ENCODE assay signal across 30 cellular contexts in the genomic region with DNA sequence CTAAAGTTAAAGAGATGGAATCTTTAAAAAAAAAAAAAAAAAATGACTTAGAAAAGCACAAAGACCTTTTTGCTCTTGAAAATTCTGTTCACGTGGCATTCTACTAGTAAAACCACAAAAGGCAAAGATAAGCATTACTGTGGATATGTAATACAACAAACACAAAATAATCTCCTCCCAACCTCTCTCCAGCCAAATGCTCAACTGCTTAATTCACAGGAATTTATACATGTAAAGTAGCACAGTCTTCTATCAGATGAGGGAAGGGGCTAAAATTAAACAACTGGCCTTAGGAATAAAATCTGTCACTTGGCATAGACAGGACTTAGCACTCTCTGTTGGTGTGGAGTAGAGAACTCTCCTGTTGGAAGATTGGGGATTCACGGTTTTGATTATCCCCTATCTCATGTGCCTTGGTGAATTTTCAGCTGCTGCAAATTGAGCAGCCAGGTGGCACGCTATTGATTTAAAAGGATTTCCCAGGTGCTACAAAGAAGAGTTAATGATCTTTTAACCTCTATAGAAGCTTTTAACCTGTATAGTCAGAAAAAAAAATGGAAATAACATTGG. TPM values are rescaled to one million over a fixed set of nuclear protein-coding genes. Genes with fewer than 3 reads are reported as not detected.
A peak's percentile ranks its signal among the peaks of the same experiment; 100 is the strongest.
DNase-seq lines count a peak whose midpoint lies in the region; FAIRE-seq and TF ChIP-seq lines count a peak whose summit lies in the region.
"Had no signal": no experiment of that assay in that cellular context is flagged by ENCODE, and none has a peak within 500 bp of the region (broad histone marks: within the 10 kb centered on the region; RNA-seq: fewer than 3 reads in every experiment).

No MANE protein-coding gene starts in this region.

- H3K36me3 ChIP-seq in astrocyte (ENCODE audit: insufficient read depth, low read length) = peaks cover 95% of the 10 kb centered on the region

- FAIRE-seq in astrocyte (lab: Jason Lieb, UNC) = no peak
- FAIRE-seq: HTR-8/SVneo, kidney, small intestine had no signal

- TF ChIP-seq CTCF in AG10803 (conservative IDR thresholded peaks at IDR 0.05; ENCODE audit: low read length) (no peak), HFFc6 (IDR thresholded peaks at IDR 0.05) (no peak), astrocyte (IDR thresholded peaks at IDR 0.05; ENCODE audit: insufficient read depth, low read depth, low read length) (no peak), fibroblast of pulmonary artery (IDR thresholded peaks at IDR 0.05; ENCODE audit: low read length, missing control alignments) (no peak), GM10248 (IDR thresholded peaks at IDR 0.05; ENCODE audit: control extremely low read depth, extremely low read depth, low read depth, missing control alignments) (no peak)

- no peak overlapping the region for H2AFZ ChIP-seq in astrocyte (ENCODE audit: low read depth, low read length)

- H3K4me1 ChIP-seq in astrocyte (ENCODE audit: insufficient read depth, low read length) = peaks cover 12% of the 10 kb centered on the region
- H3K4me1 ChIP-seq: BLaER1 had no signal

- no peaks in the 10 kb centered on the region; the same call in 1 of the 2 replicates for H3K9me3 Mint-ChIP-seq in HFFc6
- H3K9me3 Mint-ChIP-seq in astrocyte (ENCODE audit: unreplicated experiment) = no peaks in the 10 kb centered on the region
- no peaks in the 10 kb centered on the region for H3K9me3 Mint-ChIP-seq in activated naive CD4-positive, alpha-beta T cell treated with anti-CD3 and anti-CD28 coated beads, Interleukin-2, amount 10 ng/mL, durations not matched to agents 7 days and 5 days
- H3K9me3 Mint-ChIP-seq: activated naive CD4-positive, alpha-beta T cell treated with anti-CD3 and anti-CD28 coated beads for 36 hours; mesothelial cell of epicardium; type B pancreatic cell had no signal

- no peaks in the 10 kb centered on the region for H3K27me3 ChIP-seq in astrocyte (ENCODE audit: insufficient read depth, low read length)
- H3K27me3 ChIP-seq: BLaER1, esophagus muscularis mucosa had no signal

- H3K79me2 ChIP-seq in astrocyte (ENCODE audit: insufficient read depth, low read length) = peaks cover 3% of the 10 kb centered on the region

- peak overlapping the region; percentile 17 for H3K4me2 ChIP-seq in astrocyte (ENCODE audit: low read length)
- H3K4me2 ChIP-seq: BLaER1, KMS-11 had no signal

- H3K4me3 Mint-ChIP-seq in HFFc6 (peak overlapping the region; percentile 16; the same call in 1 of the 2 replicates), astrocyte (ENCODE audit: unreplicated experiment) (peak overlapping the region; percentile 4)
- no peak overlapping the region for H3K4me3 Mint-ChIP-seq in activated naive CD4-positive, alpha-beta T cell treated with anti-CD3 and anti-CD28 coated beads, Interleukin-2, amount 10 ng/mL, durations not matched to agents 7 days and 5 days
- H3K4me3 Mint-ChIP-seq: activated naive CD4-positive, alpha-beta T cell treated with anti-CD3 and anti-CD28 coated beads for 36 hours; dendritic cell treated with granulocyte-macrophage colony-stimulating factor and Interleukin-4, amounts not matched to agents 40 ng/mL and 50 ng/mL, for 4 days; mesothelial cell of epicardium; naive thymus-derived CD4-positive, alpha-beta T cell; type B pancreatic cell had no signal

- H4K20me1 ChIP-seq in astrocyte (ENCODE audit: insufficient read depth, low read length) = peaks cover 97% of the 10 kb centered on the region
- H4K20me1 ChIP-seq: BLaER1 had no signal

- peak overlapping the region; percentile 42 for H3K27ac ChIP-seq in astrocyte (ENCODE audit: low read depth, low read length)
- H3K27ac ChIP-seq: BLaER1, KMS-11, RWPE1 had no signal

- H3K9me3 ChIP-seq in astrocyte (ENCODE audit: insufficient read depth, low read depth, low read length) = no peaks in the 10 kb centered on the region
- H3K9me3 ChIP-seq: esophagus muscularis mucosa had no signal

- peaks cover 42% of the 10 kb centered on the region for H3K27me3 Mint-ChIP-seq in HFFc6 (ENCODE audit: insufficient read depth)
- no peaks in the 10 kb centered on the region for H3K27me3 Mint-ChIP-seq in astrocyte (ENCODE audit: low read depth, unreplicated experiment)
- H3K27me3 Mint-ChIP-seq in activated naive CD4-positive, alpha-beta T cell treated with anti-CD3 and anti-CD28 coated beads, Interleukin-2, amount 10 ng/mL, durations not matched to agents 7 days and 5 days = no peaks in the 10 kb centered on the region
- H3K27me3 Mint-ChIP-seq: dendritic cell treated with granulocyte-macrophage colony-stimulating factor and Interleukin-4, amounts not matched to agents 40 ng/mL and 50 ng/mL, for 4 days; naive thymus-derived CD4-positive, alpha-beta T cell; type B pancreatic cell had no signal

- H3K36me3 Mint-ChIP-seq in HFFc6 (ENCODE audit: low read depth) (peaks cover 76% of the 10 kb centered on the region), astrocyte (ENCODE audit: low read depth, unreplicated experiment) (peaks cover 44% of the 10 kb centered on the region)
- H3K36me3 Mint-ChIP-seq in activated naive CD4-positive, alpha-beta T cell treated with anti-CD3 and anti-CD28 coated beads, Interleukin-2, amount 10 ng/mL, durations not matched to agents 7 days and 5 days = peaks cover 13% of the 10 kb centered on the region

- H3K4me3 ChIP-seq in AG10803 (ENCODE audit: low read length) (no peak overlapping the region), astrocyte (ENCODE audit: insufficient read depth, low read depth, low read length) (no peak overlapping the region), fibroblast of pulmonary artery (replicated peaks; ENCODE audit: low read depth, low read length) (no peak overlapping the region)
- H3K4me3 ChIP-seq: BLaER1, esophagus muscularis mucosa had no signal

- POLR2A ChIA-PET in GM10248 (lab: Yijun Ruan, JAX) = no interaction called here

- H3K27ac Mint-ChIP-seq in HFFc6 (peak overlapping the region; percentile 78), astrocyte (ENCODE audit: unreplicated experiment) (peak overlapping the region; percentile 87)
- H3K27ac Mint-ChIP-seq in activated naive CD4-positive, alpha-beta T cell treated with anti-CD3 and anti-CD28 coated beads, Interleukin-2, amount 10 ng/mL, durations not matched to agents 7 days and 5 days = no peak overlapping the region
- H3K27ac Mint-ChIP-seq: activated naive CD4-positive, alpha-beta T cell treated with anti-CD3 and anti-CD28 coated beads for 36 hours; dendritic cell treated with granulocyte-macrophage colony-stimulating factor and Interleukin-4, amounts not matched to agents 40 ng/mL and 50 ng/mL, for 4 days; mesothelial cell of epicardium; naive thymus-derived CD4-positive, alpha-beta T cell had no signal

- peaks cover 67% of the 10 kb centered on the region for H3K4me1 Mint-ChIP-seq in HFFc6 (ENCODE audit: low read depth)
- peaks cover 50% of the 10 kb centered on the region for H3K4me1 Mint-ChIP-seq in astrocyte (ENCODE audit: low read depth, unreplicated experiment)
- H3K4me1 Mint-ChIP-seq in activated naive CD4-positive, alpha-beta T cell treated with anti-CD3 and anti-CD28 coated beads, Interleukin-2, amount 10 ng/mL, durations not matched to agents 7 days and 5 days = no peaks in the 10 kb centered on the region
- H3K4me1 Mint-ChIP-seq: mesothelial cell of epicardium; naive thymus-derived CD4-positive, alpha-beta T cell had no signal

- peak; percentile 31 for DNase-seq in AG10803 (ENCODE audit: low read depth)
- DNase-seq in HFFc6 = no peak
- DNase-seq in astrocyte (ENCODE audit: low read depth) = peak; percentile 64
- DNase-seq in fibroblast of pulmonary artery (ENCODE audit: low read depth) = peak; percentile 65
- no peak for DNase-seq in NCI-H510A (lab: John Stamatoyannopoulos, UW)
- no peak for DNase-seq in activated naive CD4-positive, alpha-beta T cell treated with anti-CD3 and anti-CD28 coated beads, Interleukin-2, amount 10 ng/mL, durations not matched to agents 7 days and 5 days
- no peak for DNase-seq in AG08395 (ENCODE audit: low spot score)
- no peak for DNase-seq in GM10248 (ENCODE audit: extremely low spot score)
- DNase-seq: activated CD4-positive, CD25-positive, alpha-beta regulatory T cell; activated naive CD4-positive, alpha-beta T cell treated with anti-CD3 and anti-CD28 coated beads for 36 hours; caudate nucleus; DMS79; GF-D8; glutamatergic neuron; kidney; naive thymus-derived CD4-positive, alpha-beta T cell; NCI-H1436 treated with DMSO at 0.1 percent for 48 hours; NCI-H526 treated with DMSO at 0.1 percent for 48 hours; nucleus accumbens; small intestine; stimulated activated CD4-positive, alpha-beta T cell treated with anti-CD3 and anti-CD28 coated beads, Interleukin-1b, Interleukin-23, amount 100 ng/mL, for 48 hours; T-helper 1 cell had no signal

- peak overlapping the region; percentile 22 for H3K9ac ChIP-seq in astrocyte (ENCODE audit: low read length)
- H3K9ac ChIP-seq: BLaER1, KMS-11 had no signal

- CTCF ChIA-PET in activated naive CD4-positive, alpha-beta T cell treated with anti-CD3 and anti-CD28 coated beads, Interleukin-2, amount 10 ng/mL, durations not matched to agents 7 days and 5 days (lab: Charles Lee) = no interaction called here
- CTCF ChIA-PET in GM10248 (lab: Yijun Ruan, JAX) = interaction anchor here (0.9 kb wide), 1 partner anchor 62 kb away, joined by 3 read pairs; no protein-coding TSS in a partner anchor

RNA-seq across cellular contexts. Expression of gene ATIC, which starts 57.4 kb away (rescaled TPM):
- 100 to 1,000 TPM; 137 to 156 (median 150) TPM for total RNA-seq in HFFc6 (2021; fragmentation: NEBNext Ultra II Directional; extraction: Animal tissue kit (Norgen Biotek cat#: 25700))
- 59.9 and 61.1 TPM in 2 replicates for total RNA-seq in astrocyte

Comparison
In these comparisons a context has a peak if more than half of its experiments do, and no peak if none do; other contexts are left out.
1. DNase-seq: peak in AG10803 (single experiment), astrocyte (single experiment) and fibroblast of pulmonary artery (single experiment); none in HFFc6 (single experiment), NCI-H510A (single experiment), activated naive CD4-positive, alpha-beta T cell treated with anti-CD3 and anti-CD28 coated beads, Interleukin-2, amount 10 ng/mL, durations not matched to agents 7 days and 5 days (single experiment), AG08395 (single experiment) and GM10248 (single experiment).